In genomic region chr17:40522250-40522960, GRCh38 we compare ENCODE assay signal across 15 cellular contexts. TPM values are rescaled to one million over a fixed set of nuclear protein-coding genes. Genes with fewer than 3 reads are reported as not detected.
A peak's percentile ranks its signal among the peaks of the same experiment; 100 is the strongest.
DNase-seq lines count a peak whose midpoint lies in the region; TF ChIP-seq lines count a peak whose summit lies in the region.
"Had no signal": no experiment of that assay in that cellular context is flagged by ENCODE, and none has a peak within 500 bp of the region (broad histone marks: within the 10 kb centered on the region; RNA-seq: fewer than 3 reads in every experiment).

No MANE protein-coding gene starts in this region.

- H3K4me1 Mint-ChIP-seq in activated CD4-positive, alpha-beta T cell treated with anti-CD3 and anti-CD28 coated beads, Interleukin-2, amount 10 ng/mL, durations not matched to agents 24 days and 14 days, result peaks cover 60% of the 10 kb centered on the region

- peaks cover 27% of the 10 kb centered on the region for H3K4me1 ChIP-seq in osteoblast (ENCODE audit: insufficient read depth, low read length)
- H3K4me1 ChIP-seq in uterus, result no peaks in the 10 kb centered on the region

- intact Hi-C loops in activated CD4-positive, alpha-beta T cell treated with anti-CD3 and anti-CD28 coated beads, Interleukin-2, amount 10 ng/mL, durations not matched to agents 24 days and 14 days (cut with micrococcal nuclease), result no loop called here
- intact Hi-C loops in uterus (cut with DNase I; ENCODE audit: low total_unique reads), result loop anchor here (10.0 kb wide), 1 partner anchor 128 kb away; no protein-coding TSS in a partner anchor

- H3K27me3 Mint-ChIP-seq in activated CD4-positive, alpha-beta T cell treated with anti-CD3 and anti-CD28 coated beads, Interleukin-2, amount 10 ng/mL, durations not matched to agents 24 days and 14 days, result no peaks in the 10 kb centered on the region
- H3K27me3 Mint-ChIP-seq: activated naive CD8-positive, alpha-beta T cell had no signal

- peak overlapping the region; percentile 50 for H3K4me3 Mint-ChIP-seq in activated CD4-positive, alpha-beta T cell treated with anti-CD3 and anti-CD28 coated beads, Interleukin-2, amount 10 ng/mL, durations not matched to agents 24 days and 14 days
- H3K4me3 Mint-ChIP-seq: activated naive CD8-positive, alpha-beta T cell; dendritic cell treated with granulocyte-macrophage colony-stimulating factor and Interleukin-4, amounts not matched to agents 40 ng/mL and 50 ng/mL, for 4 days had no signal

- H3K27ac Mint-ChIP-seq in activated CD4-positive, alpha-beta T cell treated with anti-CD3 and anti-CD28 coated beads, Interleukin-2, amount 10 ng/mL, durations not matched to agents 24 days and 14 days, result peak overlapping the region; percentile 23
- H3K27ac Mint-ChIP-seq: dendritic cell treated with granulocyte-macrophage colony-stimulating factor and Interleukin-4, amounts not matched to agents 40 ng/mL and 50 ng/mL, for 4 days had no signal

- H3K27me3 ChIP-seq in osteoblast (ENCODE audit: insufficient read depth, low read length), result no peaks in the 10 kb centered on the region
- no peaks in the 10 kb centered on the region for H3K27me3 ChIP-seq in uterus

- no peak overlapping the region for H2AFZ ChIP-seq in osteoblast (ENCODE audit: low read length)

- no peak for TF ChIP-seq POLR2A in uterus (IDR thresholded peaks at IDR 0.05)

- no peaks in the 10 kb centered on the region for H3K79me2 ChIP-seq in osteoblast (ENCODE audit: insufficient read depth, low read length)

- TF ChIP-seq CTCF in coronary artery (IDR thresholded peaks at IDR 0.05), result no peak
- no peak for TF ChIP-seq CTCF in osteoblast (IDR thresholded peaks at IDR 0.05; ENCODE audit: extremely low read depth, low read depth, low read length)
- TF ChIP-seq CTCF in uterus (IDR thresholded peaks at IDR 0.05), result no peak

- DNase-seq in activated CD4-positive, alpha-beta T cell treated with anti-CD3 and anti-CD28 coated beads, Interleukin-2, amount 10 ng/mL, durations not matched to agents 24 days and 14 days, result no peak
- DNase-seq in activated CD4-positive, alpha-beta T cell treated with anti-CD3 and anti-CD28 coated beads, Interleukin-2, amount 50 U/mL, for 1 hour, result no peak
- DNase-seq in coronary artery (ENCODE audit: low spot score), result peak; percentile 54
- DNase-seq in osteoblast (ENCODE audit: insufficient read length, low spot score, missing footprints), result no peak
- DNase-seq in uterus, result peak; percentile 15 to 16
- no peak for DNase-seq in NCI-H2196 treated with DMSO at 0.1 percent for 48 hours (lab: John Stamatoyannopoulos, UW; ENCODE audit: unreplicated experiment)
- DNase-seq in stimulated activated CD4-positive, alpha-beta T cell treated with anti-CD3 and anti-CD28 coated beads, Interleukin-4, amount 100 ng/mL, for 1 hour, result no peak
- DNase-seq in activated CD8-positive, alpha-beta memory T cell treated with anti-CD3 and anti-CD28 coated beads, Interleukin-2, amount 50 U/mL, for 4 hours, result no peak
- DNase-seq: NCI-H345 had no signal

- no peaks in the 10 kb centered on the region for H4K20me1 ChIP-seq in osteoblast (ENCODE audit: insufficient read depth, low read length)

- H3K36me3 ChIP-seq in osteoblast (ENCODE audit: insufficient read depth, low read length) (no peaks in the 10 kb centered on the region), uterus (no peaks in the 10 kb centered on the region)

- H3K4me3 ChIP-seq in coronary artery (no peak overlapping the region), osteoblast (ENCODE audit: insufficient read depth, low read length) (no peak overlapping the region), uterus (no peak overlapping the region)

- H3K27ac ChIP-seq in coronary artery (peak overlapping the region in 1 of 2 donors; percentile 80), osteoblast (ENCODE audit: low read depth, low read length) (peak overlapping the region; percentile 95), uterus (peak overlapping the region; percentile 15 to 29)

- H3K9me3 Mint-ChIP-seq in activated CD4-positive, alpha-beta T cell treated with anti-CD3 and anti-CD28 coated beads, Interleukin-2, amount 10 ng/mL, durations not matched to agents 24 days and 14 days, result peaks cover 21% of the 10 kb centered on the region
- H3K9me3 Mint-ChIP-seq: dendritic cell treated with granulocyte-macrophage colony-stimulating factor and Interleukin-4, amounts not matched to agents 40 ng/mL and 50 ng/mL, for 4 days had no signal

- H3K9me3 ChIP-seq in osteoblast (ENCODE audit: low read depth, low read length) (no peaks in the 10 kb centered on the region), uterus (no peaks in the 10 kb centered on the region)

- peak overlapping the region; percentile 34 for H3K4me2 ChIP-seq in osteoblast (ENCODE audit: insufficient read depth, low read length)

- H3K36me3 Mint-ChIP-seq in activated CD4-positive, alpha-beta T cell treated with anti-CD3 and anti-CD28 coated beads, Interleukin-2, amount 10 ng/mL, durations not matched to agents 24 days and 14 days (ENCODE audit: low read depth), result peaks cover 84% of the 10 kb centered on the region

RNA-seq across cellular contexts. Expression of gene TNS4, which starts 21.0 kb away (rescaled TPM):
- 13.1 and 16.8 TPM in 2 replicates for total RNA-seq in activated CD4-positive, alpha-beta T cell treated with anti-CD3 and anti-CD28 coated beads, Interleukin-2, amount 10 ng/mL, durations not matched to agents 24 days and 14 days
- under 0.01 and 0.29 TPM in 2 replicates for total RNA-seq in osteoblast
- 1 to 10 TPM in 1 of 4 donors, under 1 TPM in 2, not detected in 1; 0.09 to 2.6 (median 0.28) TPM for total RNA-seq in uterus
- total RNA-seq: frontal cortex, myocyte, subcutaneous adipose tissue had no signal

RNA-seq across cellular contexts. Expression of gene CCR7, which starts 42.9 kb away (rescaled TPM):
- total RNA-seq in activated CD4-positive, alpha-beta T cell treated with anti-CD3 and anti-CD28 coated beads, Interleukin-2, amount 10 ng/mL, durations not matched to agents 24 days and 14 days, result 217 and 220 TPM in 2 replicates
- not detected in 2 replicates for total RNA-seq in osteoblast
- under 1 TPM in 1 of 4 donors, not detected in 3; 0.14 TPM for total RNA-seq in uterus
- total RNA-seq: frontal cortex, HT-29, myocyte had no signal

Comparison
In these comparisons a context has a peak if more than half of its experiments do, and no peak if none do; other contexts are left out.
1. DNase-seq: peak in coronary artery (single experiment) and uterus (2 of 2); none in activated CD4-positive, alpha-beta T cell treated with anti-CD3 and anti-CD28 coated beads, Interleukin-2, amount 10 ng/mL, durations not matched to agents 24 days and 14 days (single experiment), activated CD4-positive, alpha-beta T cell treated with anti-CD3 and anti-CD28 coated beads, Interleukin-2, amount 50 U/mL, for 1 hour (single experiment), osteoblast (single experiment), NCI-H2196 treated with DMSO at 0.1 percent for 48 hours (single experiment), stimulated activated CD4-positive, alpha-beta T cell treated with anti-CD3 and anti-CD28 coated beads, Interleukin-4, amount 100 ng/mL, for 1 hour (single experiment) and activated CD8-positive, alpha-beta memory T cell treated with anti-CD3 and anti-CD28 coated beads, Interleukin-2, amount 50 U/mL, for 4 hours (single experiment).
2. RNA of gene CCR7, which starts 42.9 kb away (total RNA-seq): 217 to 220 TPM in activated CD4-positive, alpha-beta T cell treated with anti-CD3 and anti-CD28 coated beads, Interleukin-2, amount 10 ng/mL, durations not matched to agents 24 days and 14 days; 0.14 TPM in uterus and not detected in osteoblast; every median in the first group is over 100 times any median in the second.